8 cellular contexts compared by ENCODE assay signal in genomic region chr17:49191917-49192741, GRCh38. TPM values are rescaled to one million over a fixed set of nuclear protein-coding genes. Genes with fewer than 3 reads are reported as not detected.
A peak's percentile ranks its signal among the peaks of the same experiment; 100 is the strongest.
DNase-seq lines count a peak whose midpoint lies in the region; ATAC-seq and TF ChIP-seq lines count a peak whose summit lies in the region.

No MANE protein-coding gene starts in this region.

- H2AK5ac ChIP-seq in IMR-90 (ENCODE audit: low read depth, low read length) = no peak overlapping the region; the same call in 1 of the 2 replicates

- peak overlapping the region; percentile 75 for H4K91ac ChIP-seq in IMR-90 (ENCODE audit: insufficient read depth, low read depth, low read length)

- DNase-seq in DMS114 treated with DMSO at 0.1 percent for 48 hours (lab: John Stamatoyannopoulos, UW; ENCODE audit: unreplicated experiment) (peak; percentile 94), IMR-90 (peak; percentile 77), OCI-LY7 (ENCODE audit: low spot score) (peak; percentile 92), activated T-cell treated with anti-CD3 and anti-CD28 coated beads for 4 hours (peak; percentile 97), erythroblast (lab: John Stamatoyannopoulos, UW) (peak; percentile 95 to 97)
- peak; percentile 98 for DNase-seq in stimulated activated CD8-positive, alpha-beta memory T cell treated with anti-CD3 and anti-CD28 coated beads, Interleukin-4, amount 100 ng/mL, for 48 hours

- peak overlapping the region; percentile 64 for H3K56ac ChIP-seq in IMR-90 (ENCODE audit: extremely low read depth, insufficient read depth, low read length)

- H3K79me1 ChIP-seq in IMR-90 (ENCODE audit: low read depth in 1 of 2, low read length in 2 of 2) = no peaks in the 10 kb centered on the region

- peaks cover 8% of the 10 kb centered on the region; the same call in 1 of the 2 replicates for H3K9me1 ChIP-seq in IMR-90 (ENCODE audit: insufficient read depth, low read length)

- TF ChIP-seq RAD21 in IMR-90 (IDR thresholded peaks at IDR 0.05; ENCODE audit: low read length) = no peak

- H3K36me3 ChIP-seq in IMR-90 (ENCODE audit: control insufficient read depth, insufficient read depth, low read length) (no peaks in the 10 kb centered on the region), OCI-LY7 (ENCODE audit: insufficient read depth, low read length) (no peaks in the 10 kb centered on the region), mucosa of rectum (ENCODE audit: control insufficient read depth in 2 of 2, insufficient read depth in 2 of 2, low read length in 2 of 2) (no peaks in the 10 kb centered on the region)

- peak overlapping the region; percentile 33 for H3K18ac ChIP-seq in IMR-90 (ENCODE audit: low read depth, low read length)

- peak overlapping the region; percentile 76 for H2BK5ac ChIP-seq in IMR-90 (ENCODE audit: low read depth, low read length, poor library complexity, severe bottlenecking)

- H2BK120ac ChIP-seq in IMR-90 (ENCODE audit: low read depth, low read length) = peak overlapping the region; percentile 90

- H3K4me1 ChIP-seq in IMR-90 (ENCODE audit: control insufficient read depth, insufficient read depth, low read length) (no peaks in the 10 kb centered on the region), OCI-LY7 (ENCODE audit: insufficient read depth, low read length, poor library complexity, severe bottlenecking) (peaks cover 33% of the 10 kb centered on the region), mucosa of rectum (ENCODE audit: control insufficient read depth in 2 of 2, insufficient read depth in 2 of 2, low read length in 2 of 2) (peaks cover 4 to 5% of the 10 kb centered on the region in 2 donors)

- peak overlapping the region; percentile 94 for H3K23ac ChIP-seq in IMR-90 (ENCODE audit: low read depth, low read length)

- H2BK20ac ChIP-seq in IMR-90 (ENCODE audit: low read depth, low read length) = peak overlapping the region; percentile 87

- H3K27ac ChIP-seq in IMR-90 (ENCODE audit: insufficient read depth, low read length) = peak overlapping the region; percentile 82
- H3K27ac ChIP-seq in OCI-LY7 (ENCODE audit: low read depth, low read length, poor library complexity, severe bottlenecking) = peak overlapping the region; percentile 96
- H3K27ac ChIP-seq in mucosa of rectum (ENCODE audit: low read depth in 2 of 2, low read length in 2 of 2) = peak overlapping the region; percentile 99

- H3K9me3 ChIP-seq in IMR-90 (ENCODE audit: control insufficient read depth, insufficient read depth, low read length) (no peaks in the 10 kb centered on the region), OCI-LY7 (ENCODE audit: low read length) (0 out of 2 replicates have a peak, but pooled peaks cover 2% of the 10 kb centered on the region), mucosa of rectum (ENCODE audit: control insufficient read depth in 2 of 2, low read length in 2 of 2) (no peaks in the 10 kb centered on the region)

- H4K5ac ChIP-seq in IMR-90 (ENCODE audit: low read depth, low read length) = peak overlapping the region; percentile 38

- dilution Hi-C loops in IMR-90 (cut with HindIII; ENCODE audit: low sequenced_read_pairs, unreplicated experiment) = no loop called here

- H4K8ac ChIP-seq in IMR-90 (ENCODE audit: low read depth in 2 of 2, low read length in 2 of 2) = peak overlapping the region; percentile 13 to 80

- TF ChIP-seq CTCF in IMR-90 (conservative IDR thresholded peaks at IDR 0.05; ENCODE audit: low read depth, low read length) (peak; percentile 35; the same call in 1 of the 2 replicates), OCI-LY7 (conservative IDR thresholded peaks at IDR 0.05; ENCODE audit: low read length) (peak; percentile 72)

- no peaks in the 10 kb centered on the region for H3K9me2 ChIP-seq in OCI-LY7 (ENCODE audit: insufficient read depth, low read length)

- H2AFZ ChIP-seq in IMR-90 (replicated peaks; ENCODE audit: low read length, poor library complexity) (peak overlapping the region; percentile 97), OCI-LY7 (ENCODE audit: low read length) (peak overlapping the region; percentile 81)

- ATAC-seq in GM21576 (IDR thresholded peaks at IDR 0.05; ENCODE audit: unreplicated experiment) = peak; percentile 35
- ATAC-seq in IMR-90 (ENCODE audit: low read depth) = peak; percentile 86

- peak; percentile 55; the same call in 1 of the 2 replicates for TF ChIP-seq POLR2A in IMR-90 (IDR thresholded peaks at IDR 0.05; ENCODE audit: low read depth, low read length)
- peak; percentile 44 for TF ChIP-seq POLR2A in erythroblast (IDR thresholded peaks at IDR 0.05; ENCODE audit: low read length)

- H3K4me2 ChIP-seq in IMR-90 (ENCODE audit: low read depth, low read length) (peak overlapping the region; percentile 90), OCI-LY7 (ENCODE audit: low read length) (peak overlapping the region; percentile 86)

- intact Hi-C loops in IMR-90 (cut with micrococcal nuclease) = loop anchor here (5.0 to 10.0 kb wide), 2 partner anchors 35 to 873 kb away; no protein-coding TSS in a partner anchor
- intact Hi-C loops in OCI-LY7 (cut with micrococcal nuclease; ENCODE audit: unreplicated experiment) = loop anchor here (1.0 kb wide), 1 partner anchor 18 kb away; the partner anchor contains the start of genes ABI3 and GNGT2

- H3K14ac ChIP-seq in IMR-90 (replicated peaks; ENCODE audit: low read depth, low read length) = peak overlapping the region; percentile 70

- POLR2A ChIA-PET in IMR-90 (lab: Charles Lee; ENCODE audit: unreplicated experiment) (interaction anchor here (0.5 kb wide), 1 partner anchor 464 kb away, joined by 3 read pairs; the partner anchor contains the start of gene HOXB13), OCI-LY7 (lab: Charles Lee) (interaction anchor here (0.7 to 4.7 kb wide), 4 partner anchors 10 to 125 kb away, joined by 3 to 45 read pairs (median 3); partner anchors contain the start of genes ABI3 and GNGT2)

- CTCF ChIA-PET in IMR-90 (lab: Yijun Ruan, JAX) = interaction anchor here (0.7 to 1.7 kb wide), 4 partner anchors 12 to 146 kb away, joined by 3 to 5 read pairs (median 4); no protein-coding TSS in a partner anchor
- CTCF ChIA-PET in OCI-LY7 (lab: Charles Lee; ENCODE audit: unreplicated experiment) = interaction anchor here (0.5 to 0.6 kb wide), 2 partner anchors 19 to 38 kb away, joined by 4 read pairs; no protein-coding TSS in a partner anchor

- H3K4me3 ChIP-seq in IMR-90 (ENCODE audit: insufficient read depth, low read depth, low read length) = peak overlapping the region; percentile 66
- H3K4me3 ChIP-seq in OCI-LY7 (ENCODE audit: low read depth, low read length, poor library complexity, severe bottlenecking) = peak overlapping the region; percentile 78
- H3K4me3 ChIP-seq in mucosa of rectum (ENCODE audit: low read length in 2 of 2) = peak overlapping the region; percentile 83 to 85

- H3K9ac ChIP-seq in IMR-90 (ENCODE audit: low read depth, low read length) (peak overlapping the region; percentile 74), mucosa of rectum (ENCODE audit: low read depth in 1 of 2, low read length in 2 of 2) (peak overlapping the region; percentile 82 to 94)

- 0% methylated on average over 25 of the region's 53 CpGs; no CpG with 5 or more reads in 1 of the 2 experiments for WGBS in IMR-90 (ENCODE audit: extremely low coverage in 2 of 2, insufficient read length in 1 of 2), 2 experiments

- peak overlapping the region; percentile 73 for H3K4ac ChIP-seq in IMR-90 (ENCODE audit: low read depth, low read length)

- peak overlapping the region; percentile 87 for H2AK9ac ChIP-seq in IMR-90 (replicated peaks; ENCODE audit: low read depth, low read length, poor library complexity)

- no peaks in the 10 kb centered on the region for H3K79me2 ChIP-seq in OCI-LY7 (ENCODE audit: insufficient read depth, low read depth, low read length)

- peak overlapping the region; percentile 57 for H2BK15ac ChIP-seq in IMR-90 (ENCODE audit: low read depth, low read length)

- H3K27me3 ChIP-seq in IMR-90 (ENCODE audit: control insufficient read depth, insufficient read depth, low read length) (no peaks in the 10 kb centered on the region), mucosa of rectum (ENCODE audit: control insufficient read depth in 2 of 2, insufficient read depth in 2 of 2, low read length in 2 of 2) (no peaks in the 10 kb centered on the region)

- BruUV-seq in IMR-90 (replicated peaks; lab: Mats Ljungman, UMichigan) (no TSS peak), OCI-LY7 (replicated peaks; lab: Mats Ljungman, UMichigan) (no TSS peak)

- H4K20me1 ChIP-seq in IMR-90 (ENCODE audit: insufficient read depth, low read length) = peaks cover 3% of the 10 kb centered on the region
- no peaks in the 10 kb centered on the region for H4K20me1 ChIP-seq in OCI-LY7 (ENCODE audit: insufficient read depth, low read length)

- in situ Hi-C loops in IMR-90 (cut with MboI; ENCODE audit: low sequenced_read_pairs) = no loop called here

TF ChIP-seq in IMR-90, 13 proteins besides CTCF, POLR2A, EP300 and RAD21 (continues in another document):
- peak; percentile 91 for TF ChIP-seq BHLHE40 (IDR thresholded peaks at IDR 0.05; ENCODE audit: low read depth, low read length)

RNA-seq across cellular contexts. Expression of gene GNGT2, which starts 18.2 kb away (rescaled TPM):
- total RNA-seq in IMR-90 (2012; rRNA removed) (0.18 and 0.56 TPM in 2 replicates), OCI-LY7 (2022) (32.6 and 33.4 TPM in 2 replicates)
- 0.65 and 0.79 TPM in 2 replicates for polyA plus RNA-seq in IMR-90 (2012; rRNA removed)
- 0.19 and 0.34 TPM in 2 replicates for polyA plus RNA-seq in IMR-90 (2012; cell fraction: cytosol; rRNA removed)
- 0.08 and 0.29 TPM in 2 replicates for polyA plus RNA-seq in IMR-90 (2012; cell fraction: nucleus; rRNA removed; ENCODE audit: low replicate concordance)
- total RNA-seq in OCI-LY7 (2014; rRNA removed; shearing (Covaris generic)) = 13.3 and 15.4 TPM in 2 replicates

RNA-seq across cellular contexts. Expression of gene ABI3, which starts 18.4 kb away (rescaled TPM):
- 1.1 TPM in 2 replicates for total RNA-seq in IMR-90 (2012; rRNA removed)
- polyA plus RNA-seq in IMR-90 (2012; rRNA removed) = 1.2 and 1.4 TPM in 2 replicates
- 1.1 and 1.4 TPM in 2 replicates for polyA plus RNA-seq in IMR-90 (2012; cell fraction: cytosol; rRNA removed)
- 0.33 and 0.96 TPM in 2 replicates for polyA plus RNA-seq in IMR-90 (2012; cell fraction: nucleus; rRNA removed; ENCODE audit: low replicate concordance)
- 16.8 and 24.0 TPM in 2 replicates for total RNA-seq in OCI-LY7 (2014; rRNA removed; shearing (Covaris generic))
- 23.6 and 29.5 TPM in 2 replicates for total RNA-seq in OCI-LY7 (2022)

RNA-seq across cellular contexts. Expression of gene PHOSPHO1, which starts 38.5 kb away (rescaled TPM):
- total RNA-seq in IMR-90 (2012; rRNA removed) = under 0.01 TPM in 2 replicates
- polyA plus RNA-seq in IMR-90 (2012; rRNA removed) = 0.48 and 0.56 TPM in 2 replicates
- 0.22 and 0.71 TPM in 2 replicates for polyA plus RNA-seq in IMR-90 (2012; cell fraction: cytosol; rRNA removed)
- polyA plus RNA-seq in IMR-90 (2012; cell fraction: nucleus; rRNA removed; ENCODE audit: low replicate concordance) = 0.17 and 0.62 TPM in 2 replicates
- not detected in 2 replicates for total RNA-seq in OCI-LY7 (2014; rRNA removed; shearing (Covaris generic))
- total RNA-seq in OCI-LY7 (2022) = not detected in 2 replicates

RNA-seq across cellular contexts. Expression of gene B4GALNT2, which starts 59.6 kb away (rescaled TPM):
- total RNA-seq in IMR-90 (2012; rRNA removed) (under 0.01 TPM in 1 of 2 replicates, not detected in the other), OCI-LY7 (2022) (not detected in 2 replicates)
- polyA plus RNA-seq in IMR-90 (2012; rRNA removed) = 0.06 TPM in 1 of 2 replicates, not detected in the other
- polyA plus RNA-seq in IMR-90 (2012; cell fraction: cytosol; rRNA removed) = not detected in 2 replicates
- polyA plus RNA-seq in IMR-90 (2012; cell fraction: nucleus; rRNA removed; ENCODE audit: low replicate concordance) = not detected in 2 replicates
- not detected in 2 replicates for total RNA-seq in OCI-LY7 (2014; rRNA removed; shearing (Covaris generic))

Comparison
In these comparisons a context has a peak if more than half of its experiments do, and no peak if none do; other contexts are left out.
1. Peak in every context shown above with its lines: DNase-seq, ATAC-seq, H3K4me3 ChIP-seq and H3K27ac ChIP-seq.